Comparison of ENCODE assay signal across 14 cellular contexts in the genomic region with DNA sequence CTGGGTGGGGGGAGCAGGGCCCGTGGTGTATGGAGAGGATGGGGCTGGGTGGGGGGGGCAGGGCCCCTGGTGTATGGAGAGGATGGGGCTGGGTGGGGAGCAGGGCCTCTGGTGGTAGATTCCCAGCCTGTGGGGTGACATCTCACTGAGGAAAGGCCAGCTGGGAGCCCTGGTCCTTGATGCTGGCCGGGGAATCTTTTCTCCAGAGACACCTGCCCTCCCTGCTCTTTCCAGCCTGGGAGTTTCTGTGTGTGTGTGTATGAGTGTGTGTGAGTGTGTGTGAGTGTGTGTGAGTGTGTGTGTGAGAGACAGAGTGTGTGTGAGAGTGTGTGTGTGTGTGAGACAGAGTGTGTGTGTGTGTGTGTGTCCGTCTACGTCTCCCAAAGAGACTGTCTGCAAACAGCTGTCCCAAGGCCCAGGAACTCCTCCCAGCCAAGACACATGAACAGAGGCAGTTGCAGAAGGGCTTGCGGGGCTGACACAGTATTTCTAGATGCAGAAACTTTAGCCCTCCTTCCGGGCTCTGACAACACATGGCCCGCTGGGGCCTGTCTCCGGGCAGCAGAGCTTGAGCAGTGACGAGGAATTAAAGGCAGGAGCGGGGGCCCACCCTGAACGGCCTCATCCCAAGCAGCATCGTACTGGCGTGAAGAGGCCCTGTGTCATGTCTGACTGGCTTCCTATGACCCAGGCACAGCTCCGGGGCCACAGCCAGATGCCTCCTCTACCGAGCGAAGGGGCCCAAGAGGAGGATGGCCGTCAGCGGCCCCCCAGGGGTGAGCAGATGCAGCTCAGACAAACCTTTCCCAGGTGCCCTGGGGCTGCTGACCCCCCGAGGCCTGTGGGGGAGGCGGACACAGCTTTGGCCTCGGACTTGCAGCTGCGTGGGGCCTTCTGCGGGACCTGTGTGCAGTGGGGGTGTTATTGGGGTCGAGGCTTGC. TPM values are rescaled to one million over a fixed set of nuclear protein-coding genes. Genes with fewer than 3 reads are reported as not detected.
DNase-seq lines count a peak whose midpoint lies in the region; ATAC-seq and TF ChIP-seq lines count a peak whose summit lies in the region.
"Had no signal": no experiment of that assay in that cellular context is flagged by ENCODE, and none has a peak within 500 bp of the region (broad histone marks: within the 10 kb centered on the region; RNA-seq: fewer than 3 reads in every experiment).

No MANE protein-coding gene starts in this region.

- no peak for TF ChIP-seq CTCF in WTC11 (IDR thresholded peaks at IDR 0.05)
- TF ChIP-seq CTCF in stomach (IDR thresholded peaks at IDR 0.05): no peak

- H3K9me3 ChIP-seq in stomach: no peaks in the 10 kb centered on the region

- H3K27ac Mint-ChIP-seq in WTC11: peak overlapping the region; percentile 93

- H3K27me3 ChIP-seq in stomach: no peaks in the 10 kb centered on the region

- peaks cover 0 to 53% (median 43%) of the 10 kb centered on the region in 4 donors for H3K36me3 ChIP-seq in stomach

- peaks cover 38 to 79% (median 58%) of the 10 kb centered on the region in 4 donors for H3K4me1 ChIP-seq in stomach

- H3K27me3 Mint-ChIP-seq in WTC11 (ENCODE audit: low read depth): no peaks in the 10 kb centered on the region
- H3K27me3 Mint-ChIP-seq: central memory CD8-positive, alpha-beta T cell had no signal

- H3K4me3 Mint-ChIP-seq in WTC11: no peak overlapping the region
- H3K4me3 Mint-ChIP-seq: central memory CD8-positive, alpha-beta T cell had no signal

- WGBS in stomach, 5 donors: 71 to 83% (median 80%) methylated on average over 18 to 23 of the region's 24 CpGs

- CTCF ChIA-PET in WTC11 (lab: Charles Lee): interaction anchor here (0.8 kb wide), 1 partner anchor 9 kb away, joined by 3 read pairs; no protein-coding TSS in a partner anchor

- TF ChIP-seq POLR2A in stomach (IDR thresholded peaks at IDR 0.05): no peak

- DNase-seq in WTC11 (ENCODE audit: low spot score) (no peak), fibroblast of peridontal ligament (ENCODE audit: extremely low read depth) (peak; percentile 46), myocyte (ENCODE audit: low read depth) (peak; percentile 49), stomach (no peak), NCI-H1417 (lab: John Stamatoyannopoulos, UW) (no peak), glomerular visceral epithelial cell (ENCODE audit: extremely low spot score) (no peak), GDM1 (lab: John Stamatoyannopoulos, UW) (no peak)
- DNase-seq: activated naive CD4-positive, alpha-beta T cell treated with anti-CD3 and anti-CD28 coated beads, Interleukin-2, amount 50 U/mL, for 16 hours; kidney; NCI-H1092 had no signal

- ATAC-seq in WTC11 (no peak; the same call in 1 of the 2 replicates), HG02763 (IDR thresholded peaks at IDR 0.05; ENCODE audit: unreplicated experiment) (no peak)
- ATAC-seq: activated CD4-positive, CD25-positive, alpha-beta regulatory T cell treated with anti-CD3 and anti-CD28 coated beads, Interleukin-2, amount 50 U/mL, for 24 hours had no signal

- no peak for TF ChIP-seq EP300 in stomach (IDR thresholded peaks at IDR 0.05)

- POLR2A ChIA-PET in WTC11 (lab: Charles Lee): no interaction called here

- intact Hi-C loops in stomach (cut with DNase I; ENCODE audit: low total_unique reads): no loop called here

- peak overlapping the region in 3 of 5 donors; percentile 48 to 72 (median 51) for H3K27ac ChIP-seq in stomach
- H3K27ac ChIP-seq: C4-2B had no signal

- H3K4me3 ChIP-seq in stomach: no peak overlapping the region

- peaks cover 16% of the 10 kb centered on the region for H3K36me3 Mint-ChIP-seq in WTC11

- H3K4me1 Mint-ChIP-seq in WTC11: peaks cover 14% of the 10 kb centered on the region
- H3K4me1 Mint-ChIP-seq: central memory CD8-positive, alpha-beta T cell had no signal

- H3K9me3 Mint-ChIP-seq in WTC11: no peaks in the 10 kb centered on the region
- H3K9me3 Mint-ChIP-seq: central memory CD8-positive, alpha-beta T cell had no signal

TF ChIP-seq in WTC11, 78 proteins besides CTCF, POLR2A, EP300 and RAD21:
- TF ChIP-seq OVOL2 (CRISPR knock-in tag; IDR thresholded peaks at IDR 0.05; ENCODE audit: borderline replicate concordance) (no peak), FOXP4 (CRISPR knock-in tag; IDR thresholded peaks at IDR 0.05) (no peak), IRF1 (CRISPR knock-in tag; IDR thresholded peaks at IDR 0.05) (no peak), CBFB (CRISPR knock-in tag; IDR thresholded peaks at IDR 0.05; ENCODE audit: low read depth) (no peak), ATF1 (CRISPR knock-in tag; IDR thresholded peaks at IDR 0.05) (no peak), CREB1 (CRISPR knock-in tag; IDR thresholded peaks at IDR 0.05) (no peak)
- TF ChIP-seq, protein P1, sequence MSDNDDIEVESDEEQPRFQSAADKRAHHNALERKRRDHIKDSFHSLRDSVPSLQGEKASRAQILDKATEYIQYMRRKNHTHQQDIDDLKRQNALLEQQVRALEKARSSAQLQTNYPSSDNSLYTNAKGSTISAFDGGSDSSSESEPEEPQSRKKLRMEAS (CRISPR knock-in tag; IDR thresholded peaks at IDR 0.05): no peak

RNA-seq across cellular contexts. Expression of gene FAM20C, which starts 24.3 kb away (rescaled TPM):
- total RNA-seq in WTC11 (2021): 48.0 to 64.9 TPM (median 49.1 TPM) in 3 replicates
- total RNA-seq in myocyte: 21.7 and 37.3 TPM in 2 replicates
- 35.9 TPM for polyA plus RNA-seq in myocyte (2012)
- total RNA-seq in stomach: 10 to 100 TPM; 21.3 to 89.8 (median 49.0) TPM
- 10 to 100 TPM; 19.1 to 35.2 (median 33.9) TPM for polyA plus RNA-seq in stomach

Comparison
In these comparisons a context has a peak if more than half of its experiments do, and no peak if none do; other contexts are left out.
1. DNase-seq: peak in fibroblast of peridontal ligament (single experiment) and myocyte (single experiment); none in WTC11 (single experiment), stomach (single experiment), NCI-H1417 (0 of 3), glomerular visceral epithelial cell (single experiment) and GDM1 (single experiment).